Comparison of ENCODE assay signal across 11 cellular contexts in genomic region chr20:49591217-49591865, GRCh38. TPM values are rescaled to one million over a fixed set of nuclear protein-coding genes. Genes with fewer than 3 reads are reported as not detected.
DNase-seq lines count a peak whose midpoint lies in the region; ATAC-seq, FAIRE-seq and TF ChIP-seq lines count a peak whose summit lies in the region.
"Had no signal": no experiment of that assay in that cellular context is flagged by ENCODE, and none has a peak within 500 bp of the region (broad histone marks: within the 10 kb centered on the region; RNA-seq: fewer than 3 reads in every experiment).

No MANE protein-coding gene starts in this region.

- H3K4me1 ChIP-seq in IMR-90 (ENCODE audit: control insufficient read depth, insufficient read depth, low read length) = peaks cover 32% of the 10 kb centered on the region
- H3K4me1 ChIP-seq in gastroesophageal sphincter = peaks cover 0 to 73% (median 7%) of the 10 kb centered on the region in 3 donors
- H3K4me1 ChIP-seq in pancreas = no peaks in the 10 kb centered on the region

- CTCF ChIA-PET in IMR-90 (lab: Yijun Ruan, JAX) = interaction anchor here (1.0 kb wide), 1 partner anchor 11 kb away, joined by 3 read pairs; no protein-coding TSS in a partner anchor
- CTCF ChIA-PET in activated CD8-positive, alpha-beta T cell treated with anti-CD3 and anti-CD28 coated beads for 36 hours (lab: Charles Lee) = interaction anchor here (0.7 to 2.9 kb wide), 5 partner anchors 17 to 58 kb away, joined by 3 to 13 read pairs (median 3); no protein-coding TSS in a partner anchor

- H2AK9ac ChIP-seq in IMR-90 (replicated peaks; ENCODE audit: low read depth, low read length, poor library complexity) = no peak overlapping the region

- H3K36me3 ChIP-seq in IMR-90 (ENCODE audit: control insufficient read depth, insufficient read depth, low read length) (no peaks in the 10 kb centered on the region), gastroesophageal sphincter (no peaks in the 10 kb centered on the region), pancreas (no peaks in the 10 kb centered on the region)

- no peak overlapping the region; the same call in 1 of the 2 replicates for H3K23ac ChIP-seq in IMR-90 (ENCODE audit: low read depth, low read length)

- WGBS in IMR-90 (ENCODE audit: extremely low coverage in 2 of 2, insufficient read length in 1 of 2), 2 experiments = no CpG with 5 or more reads among the region's 4 CpGs
- 45 to 61% methylated on average over 4 of the region's 4 CpGs for WGBS in gastroesophageal sphincter (ENCODE audit: low coverage in 1 of 2), 2 donors
- WGBS in pancreas, 2 donors = 75 to 77% methylated on average over 4 of the region's 4 CpGs

- ATAC-seq in IMR-90 (ENCODE audit: low read depth) = no peak; the same call in 1 of the 2 replicates
- ATAC-seq in activated CD8-positive, alpha-beta T cell treated with anti-CD3 and anti-CD28 coated beads for 36 hours = peak; percentile 23
- ATAC-seq in gastroesophageal sphincter = peak; percentile 58
- peak in 3 of 4 donors; percentile 34 to 47 (median 43) for ATAC-seq in pancreas
- no peak for ATAC-seq in HG03108 (IDR thresholded peaks at IDR 0.05; ENCODE audit: unreplicated experiment)
- no peak for ATAC-seq in GM21367 (IDR thresholded peaks at IDR 0.05; ENCODE audit: unreplicated experiment)

- peak overlapping the region; percentile 91; the same call in 1 of the 2 replicates for H4K91ac ChIP-seq in IMR-90 (ENCODE audit: insufficient read depth, low read depth, low read length)

- DNase-seq in IMR-90 (peak; percentile 70), pancreas (no peak), progenitor cell of endocrine pancreas (ENCODE audit: low spot score, unreplicated experiment) (no peak), immature natural killer cell (no peak)
- peak; percentile 69 for DNase-seq in activated CD8-positive, alpha-beta T cell treated with anti-CD3 and anti-CD28 coated beads for 36 hours
- DNase-seq: DMS79 treated with DMSO at 0.1 percent for 48 hours, NCI-H2107 had no signal

- H3K4ac ChIP-seq in IMR-90 (ENCODE audit: low read depth, low read length) = 0 out of 2 replicates have a peak overlapping the region, but pooled peaks have one; percentile 13

- H3K18ac ChIP-seq in IMR-90 (ENCODE audit: low read depth, low read length) = peak overlapping the region; percentile 18

- TF ChIP-seq POLR2A in IMR-90 (IDR thresholded peaks at IDR 0.05; ENCODE audit: low read depth, low read length) (no peak), gastroesophageal sphincter (IDR thresholded peaks at IDR 0.05) (no peak)

- peak overlapping the region; percentile 13; the same call in 1 of the 2 replicates for H2BK20ac ChIP-seq in IMR-90 (ENCODE audit: low read depth, low read length)

- peak overlapping the region; percentile 50 for H4K5ac ChIP-seq in IMR-90 (ENCODE audit: low read depth, low read length)

- peaks cover 73% of the 10 kb centered on the region for H3K4me1 Mint-ChIP-seq in activated CD8-positive, alpha-beta T cell treated with anti-CD3 and anti-CD28 coated beads for 36 hours (ENCODE audit: low read depth)
- H3K4me1 Mint-ChIP-seq in progenitor cell of endocrine pancreas (ENCODE audit: low read depth) = peaks cover 13% of the 10 kb centered on the region
- peaks cover 54 to 60% of the 10 kb centered on the region in 2 donors for H3K4me1 Mint-ChIP-seq in immature natural killer cell

- H3K9me3 ChIP-seq in IMR-90 (ENCODE audit: control insufficient read depth, insufficient read depth, low read length) = no peaks in the 10 kb centered on the region
- no peaks in the 10 kb centered on the region for H3K9me3 ChIP-seq in gastroesophageal sphincter
- H3K9me3 ChIP-seq in pancreas = no peaks in the 10 kb centered on the region

- no TSS peak for BruUV-seq in IMR-90 (replicated peaks; lab: Mats Ljungman, UMichigan)

- H3K4me3 Mint-ChIP-seq in activated CD8-positive, alpha-beta T cell treated with anti-CD3 and anti-CD28 coated beads for 36 hours = peak overlapping the region; percentile 85
- H3K4me3 Mint-ChIP-seq in progenitor cell of endocrine pancreas (ENCODE audit: low read depth) (no peak overlapping the region), immature natural killer cell (peak overlapping the region in 1 of 5 donors; percentile 30)

- peak overlapping the region; percentile 11 for H2BK5ac ChIP-seq in IMR-90 (ENCODE audit: low read depth, low read length, poor library complexity, severe bottlenecking)

- H3K27ac Mint-ChIP-seq in activated CD8-positive, alpha-beta T cell treated with anti-CD3 and anti-CD28 coated beads for 36 hours = peak overlapping the region; percentile 96
- no peak overlapping the region for H3K27ac Mint-ChIP-seq in progenitor cell of endocrine pancreas
- H3K27ac Mint-ChIP-seq in immature natural killer cell = peak overlapping the region in 1 of 6 donors; percentile 53

- H3K14ac ChIP-seq in IMR-90 (replicated peaks; ENCODE audit: low read depth, low read length) = no peak overlapping the region

- peaks cover 6% of the 10 kb centered on the region for H3K9me3 Mint-ChIP-seq in activated CD8-positive, alpha-beta T cell treated with anti-CD3 and anti-CD28 coated beads for 36 hours
- H3K9me3 Mint-ChIP-seq in progenitor cell of endocrine pancreas (ENCODE audit: low read depth) (no peaks in the 10 kb centered on the region), immature natural killer cell (no peaks in the 10 kb centered on the region)

- peak overlapping the region; percentile 15; the same call in 1 of the 2 replicates for H3K27ac ChIP-seq in IMR-90 (ENCODE audit: insufficient read depth, low read length)
- H3K27ac ChIP-seq in gastroesophageal sphincter = peak overlapping the region; percentile 31 to 69 (median 66)
- no peak overlapping the region for H3K27ac ChIP-seq in pancreas
- H3K27ac ChIP-seq: SK-N-MC had no signal

- H2AFZ ChIP-seq in IMR-90 (replicated peaks; ENCODE audit: low read length, poor library complexity) = no peak overlapping the region

- intact Hi-C loops in IMR-90 (cut with micrococcal nuclease) (no loop called here), pancreas (cut with DNase I) (no loop called here)
- intact Hi-C loops in activated CD8-positive, alpha-beta T cell treated with anti-CD3 and anti-CD28 coated beads for 36 hours (cut with micrococcal nuclease) = no loop called here

- H2AK5ac ChIP-seq in IMR-90 (ENCODE audit: low read depth, low read length) = 0 out of 2 replicates have a peak overlapping the region, but pooled peaks have one; percentile 8

- H3K27me3 Mint-ChIP-seq in activated CD8-positive, alpha-beta T cell treated with anti-CD3 and anti-CD28 coated beads for 36 hours = peaks cover 4% of the 10 kb centered on the region
- H3K27me3 Mint-ChIP-seq in progenitor cell of endocrine pancreas (peaks cover 15% of the 10 kb centered on the region), immature natural killer cell (ENCODE audit: low read depth in 3 of 3) (peaks cover 0 to 11% (median 6%) of the 10 kb centered on the region in 3 donors)

- H3K79me1 ChIP-seq in IMR-90 (ENCODE audit: low read depth in 1 of 2, low read length in 2 of 2) = no peaks in the 10 kb centered on the region

- peak overlapping the region; percentile 59 for H2BK120ac ChIP-seq in IMR-90 (ENCODE audit: low read depth, low read length)

- in situ Hi-C loops in IMR-90 (cut with MboI; ENCODE audit: low sequenced_read_pairs) = no loop called here

- peak overlapping the region in 1 of 2 experiments; percentile 67; a peak in 2 of 4 replicates for H4K8ac ChIP-seq in IMR-90 (ENCODE audit: low read depth in 2 of 2, low read length in 2 of 2)

- no peak overlapping the region for H3K4me2 ChIP-seq in IMR-90 (ENCODE audit: low read depth, low read length)

- TF ChIP-seq CTCF in IMR-90 (conservative IDR thresholded peaks at IDR 0.05; ENCODE audit: low read depth, low read length) = no peak
- TF ChIP-seq CTCF in activated CD8-positive, alpha-beta T cell treated with anti-CD3 and anti-CD28 coated beads for 36 hours (IDR thresholded peaks at IDR 0.05) = no peak
- no peak for TF ChIP-seq CTCF in gastroesophageal sphincter (IDR thresholded peaks at IDR 0.05)
- no peak for TF ChIP-seq CTCF in pancreas (IDR thresholded peaks at IDR 0.05)
- TF ChIP-seq CTCF in progenitor cell of endocrine pancreas (IDR thresholded peaks at IDR 0.05; ENCODE audit: unreplicated experiment) = no peak

- no peaks in the 10 kb centered on the region for H4K20me1 ChIP-seq in IMR-90 (ENCODE audit: insufficient read depth, low read length)

- dilution Hi-C loops in IMR-90 (cut with HindIII; ENCODE audit: low sequenced_read_pairs, unreplicated experiment) = no loop called here

- no peak overlapping the region for H3K4me3 ChIP-seq in IMR-90 (ENCODE audit: insufficient read depth, low read depth, low read length)
- H3K4me3 ChIP-seq in gastroesophageal sphincter = no peak overlapping the region
- H3K4me3 ChIP-seq in pancreas = no peak overlapping the region
- H3K4me3 ChIP-seq: SK-N-MC had no signal

- no peak for TF ChIP-seq EP300 in gastroesophageal sphincter (IDR thresholded peaks at IDR 0.05)

- no peak overlapping the region; the same call in 2 of the 3 replicates for H2BK15ac ChIP-seq in IMR-90 (ENCODE audit: low read depth, low read length)

- H3K9ac ChIP-seq in IMR-90 (ENCODE audit: low read depth, low read length) = 0 out of 2 replicates have a peak overlapping the region, but pooled peaks have one; percentile 32

- peaks cover 23% of the 10 kb centered on the region for H3K36me3 Mint-ChIP-seq in activated CD8-positive, alpha-beta T cell treated with anti-CD3 and anti-CD28 coated beads for 36 hours (ENCODE audit: low read depth)
- no peaks in the 10 kb centered on the region for H3K36me3 Mint-ChIP-seq in progenitor cell of endocrine pancreas (ENCODE audit: insufficient read depth)
- H3K36me3 Mint-ChIP-seq in immature natural killer cell = peaks cover 0 to 3% (median 0%) of the 10 kb centered on the region in 3 donors

- 0 out of 2 replicates have a peak, but pooled peaks cover 6% of the 10 kb centered on the region for H3K9me1 ChIP-seq in IMR-90 (ENCODE audit: insufficient read depth, low read length)

- POLR2A ChIA-PET in IMR-90 (lab: Charles Lee; ENCODE audit: unreplicated experiment) = no interaction called here
- POLR2A ChIA-PET in activated CD8-positive, alpha-beta T cell treated with anti-CD3 and anti-CD28 coated beads for 36 hours (lab: Charles Lee) = interaction anchor here (0.6 to 1.8 kb wide), 3 partner anchors 22 to 312 kb away, joined by 3 to 6 read pairs (median 6); no protein-coding TSS in a partner anchor

- TF ChIP-seq RAD21 in IMR-90 (IDR thresholded peaks at IDR 0.05; ENCODE audit: low read length) = no peak

- H3K27me3 ChIP-seq in IMR-90 (ENCODE audit: control insufficient read depth, insufficient read depth, low read length) (no peaks in the 10 kb centered on the region), gastroesophageal sphincter (no peaks in the 10 kb centered on the region), pancreas (no peaks in the 10 kb centered on the region)

- H3K56ac ChIP-seq in IMR-90 (ENCODE audit: extremely low read depth, insufficient read depth, low read length) = no peak overlapping the region

- no peak for FAIRE-seq in pancreas (lab: Jason Lieb, UNC)

RNA-seq across cellular contexts. Expression of gene PTGIS, which starts 23.4 kb away (rescaled TPM):
- total RNA-seq in IMR-90 (2012; rRNA removed) = 1.1 and 1.6 TPM in 2 replicates
- polyA plus RNA-seq in IMR-90 (2012; rRNA removed) = 2.4 and 2.6 TPM in 2 replicates
- 1.3 and 4.5 TPM in 2 replicates for polyA plus RNA-seq in IMR-90 (2012; cell fraction: cytosol; rRNA removed)
- 1.7 and 2.0 TPM in 2 replicates for polyA plus RNA-seq in IMR-90 (2012; cell fraction: nucleus; rRNA removed; ENCODE audit: low replicate concordance)
- 1 to 10 TPM; 1.5 to 1.6 TPM for total RNA-seq in activated CD8-positive, alpha-beta T cell treated with anti-CD3 and anti-CD28 coated beads for 36 hours
- 100 to 1,000 TPM in 3 of 4 donors, 10 to 100 TPM in 1; 75.3 to 169 (median 137) TPM for total RNA-seq in gastroesophageal sphincter
- total RNA-seq in pancreas = 10 to 100 TPM in 3 of 6 donors, 1 to 10 TPM in 3; 1.2 to 16.2 (median 6.6) TPM
- polyA plus RNA-seq in pancreas = 1 to 10 TPM; 1.6 to 3.5 TPM
- total RNA-seq in progenitor cell of endocrine pancreas = 18.4 and 19.3 TPM in 2 replicates
- not detected for polyA plus RNA-seq in immature natural killer cell

Comparison
In these comparisons a context has a peak if more than half of its experiments do, and no peak if none do; other contexts are left out.
1. ATAC-seq: peak in activated CD8-positive, alpha-beta T cell treated with anti-CD3 and anti-CD28 coated beads for 36 hours (single experiment), gastroesophageal sphincter (single experiment) and pancreas (3 of 4); none in IMR-90 (single experiment), HG03108 (single experiment) and GM21367 (single experiment).
2. DNase-seq: peak in IMR-90 (single experiment) and activated CD8-positive, alpha-beta T cell treated with anti-CD3 and anti-CD28 coated beads for 36 hours (single experiment); none in pancreas (0 of 6), progenitor cell of endocrine pancreas (single experiment) and immature natural killer cell (0 of 3).
3. H3K27ac ChIP-seq: peak in IMR-90 (single experiment) and gastroesophageal sphincter (4 of 4); none in pancreas (0 of 4).